In genomic region chr14:76536636-76537035, GRCh38 we compare ENCODE assay signal across 1 cellular context.
DNase-seq lines count a peak whose midpoint lies in the region.

No MANE protein-coding gene starts in this region.

- DNase-seq in mesenteric fat pad (ENCODE audit: low spot score): peak; percentile 73
